ENCODE assay signal across 8 cellular contexts in genomic region chr10:21675157-21675796, GRCh38.
A peak's percentile ranks its signal among the peaks of the same experiment; 100 is the strongest.
DNase-seq lines count a peak whose midpoint lies in the region; ATAC-seq and TF ChIP-seq lines count a peak whose summit lies in the region.

No MANE protein-coding gene starts in this region.

- TF ChIP-seq POLR2A in gastrocnemius medialis (IDR thresholded peaks at IDR 0.05) = no peak

- POLR2A ChIA-PET in A673 (lab: Charles Lee; ENCODE audit: low non-redundant PET) = no interaction called here

- CTCF ChIA-PET in A673 (lab: Charles Lee) = no interaction called here

- peak; percentile 92 for TF ChIP-seq CTCF in A673 (conservative IDR thresholded peaks at IDR 0.05; ENCODE audit: low read depth, low read length)
- TF ChIP-seq CTCF in GM06990 (IDR thresholded peaks at IDR 0.05; ENCODE audit: insufficient read depth, low read length, poor library complexity, severe bottlenecking) = peak; percentile 84
- TF ChIP-seq CTCF in fibroblast of villous mesenchyme (IDR thresholded peaks at IDR 0.05; ENCODE audit: insufficient read depth, low read depth, low read length) = peak; percentile 86
- TF ChIP-seq CTCF in gastrocnemius medialis (IDR thresholded peaks at IDR 0.05 in 4 of 5, conservative IDR thresholded peaks at IDR 0.05 in 1 of 5) = peak; percentile 16 to 64 (median 38)

- H3K27ac ChIP-seq in A673 (ENCODE audit: low read depth, low read length, poor library complexity, severe bottlenecking) (no peak overlapping the region), gastrocnemius medialis (no peak overlapping the region)

- in situ Hi-C loops in gastrocnemius medialis (cut with MboI; ENCODE audit: low sequenced_read_pairs in 4 of 4) = no loop called here

- no peak for ATAC-seq in gastrocnemius medialis
- no peak for ATAC-seq in GM18511 (IDR thresholded peaks at IDR 0.05; ENCODE audit: unreplicated experiment)
- no peak for ATAC-seq in HG03135 (IDR thresholded peaks at IDR 0.05; ENCODE audit: unreplicated experiment)

- H3K9me3 Mint-ChIP-seq in activated CD4-positive, alpha-beta T cell treated with anti-CD3 and anti-CD28 coated beads, Interleukin-2, amount 10 ng/mL, durations not matched to agents 24 days and 14 days = no peaks in the 10 kb centered on the region

- H3K27me3 ChIP-seq in A673 (replicated peaks; ENCODE audit: insufficient read depth, low read depth, low read length, poor library complexity) = no peaks in the 10 kb centered on the region
- H3K27me3 ChIP-seq in GM06990 (replicated peaks; ENCODE audit: control insufficient read depth, insufficient read depth, low read length) = no peaks in the 10 kb centered on the region
- H3K27me3 ChIP-seq in gastrocnemius medialis = no peaks in the 10 kb centered on the region

- BruUV-seq in A673 (replicated peaks; lab: Mats Ljungman, UMichigan) = no TSS peak

- H3K4me3 ChIP-seq in A673 (ENCODE audit: low read depth, low read length, poor library complexity, severe bottlenecking) (no peak overlapping the region), GM06990 (replicated peaks; ENCODE audit: low read depth, low read length) (no peak overlapping the region), fibroblast of villous mesenchyme (ENCODE audit: low read depth, low read length) (no peak overlapping the region), gastrocnemius medialis (no peak overlapping the region)

- H3K9me3 ChIP-seq in A673 (ENCODE audit: low read depth, low read length, poor library complexity, severe bottlenecking) (no peaks in the 10 kb centered on the region), gastrocnemius medialis (no peaks in the 10 kb centered on the region)

- H3K4me1 ChIP-seq in A673 (ENCODE audit: insufficient read depth, low read length, poor library complexity, severe bottlenecking) (no peaks in the 10 kb centered on the region), gastrocnemius medialis (peaks cover 0 to 13% of the 10 kb centered on the region in 2 donors)

- intact Hi-C loops in A673 (cut with micrococcal nuclease; ENCODE audit: unreplicated experiment) (no loop called here), gastrocnemius medialis (cut with DNase I; ENCODE audit: low total_unique reads) (no loop called here)
- intact Hi-C loops in activated CD4-positive, alpha-beta T cell treated with anti-CD3 and anti-CD28 coated beads, Interleukin-2, amount 10 ng/mL, durations not matched to agents 24 days and 14 days (cut with micrococcal nuclease) = no loop called here

- no peak overlapping the region for H3K4me3 Mint-ChIP-seq in activated CD4-positive, alpha-beta T cell treated with anti-CD3 and anti-CD28 coated beads, Interleukin-2, amount 10 ng/mL, durations not matched to agents 24 days and 14 days

- H3K36me3 ChIP-seq in A673 (ENCODE audit: insufficient read depth, low read length, poor library complexity, severe bottlenecking) = peaks cover 9% of the 10 kb centered on the region
- no peaks in the 10 kb centered on the region; the same call in none of the 2 replicates for H3K36me3 ChIP-seq in GM06990 (ENCODE audit: control insufficient read depth, insufficient read depth, low read length)
- peaks cover 0 to 5% of the 10 kb centered on the region in 2 donors for H3K36me3 ChIP-seq in gastrocnemius medialis

- H3K4me1 Mint-ChIP-seq in activated CD4-positive, alpha-beta T cell treated with anti-CD3 and anti-CD28 coated beads, Interleukin-2, amount 10 ng/mL, durations not matched to agents 24 days and 14 days = peaks cover 4% of the 10 kb centered on the region

- no peaks in the 10 kb centered on the region for H3K27me3 Mint-ChIP-seq in activated CD4-positive, alpha-beta T cell treated with anti-CD3 and anti-CD28 coated beads, Interleukin-2, amount 10 ng/mL, durations not matched to agents 24 days and 14 days

- H3K36me3 Mint-ChIP-seq in activated CD4-positive, alpha-beta T cell treated with anti-CD3 and anti-CD28 coated beads, Interleukin-2, amount 10 ng/mL, durations not matched to agents 24 days and 14 days (ENCODE audit: low read depth) = peaks cover 19% of the 10 kb centered on the region

- DNase-seq in A673 (ENCODE audit: low spot score) (peak; percentile 73), GM06990 (ENCODE audit: extremely low read depth, insufficient read length) (no peak), LoVo (ENCODE audit: low spot score) (peak; percentile 21), fibroblast of villous mesenchyme (ENCODE audit: low read depth) (peak; percentile 36), gastrocnemius medialis (no peak)
- DNase-seq in activated CD4-positive, alpha-beta T cell treated with anti-CD3 and anti-CD28 coated beads, Interleukin-2, amount 10 ng/mL, durations not matched to agents 24 days and 14 days = peak; percentile 76

- no peak overlapping the region for H3K27ac Mint-ChIP-seq in activated CD4-positive, alpha-beta T cell treated with anti-CD3 and anti-CD28 coated beads, Interleukin-2, amount 10 ng/mL, durations not matched to agents 24 days and 14 days

Comparison
In these comparisons a context has a peak if more than half of its experiments do, and no peak if none do; other contexts are left out.
1. DNase-seq: peak in A673 (single experiment), LoVo (single experiment), activated CD4-positive, alpha-beta T cell treated with anti-CD3 and anti-CD28 coated beads, Interleukin-2, amount 10 ng/mL, durations not matched to agents 24 days and 14 days (single experiment) and fibroblast of villous mesenchyme (single experiment); none in GM06990 (single experiment) and gastrocnemius medialis (0 of 2).
2. CTCF ChIP-seq: peak in every context shown above with its lines; median percentile 92 in A673; 86 in fibroblast of villous mesenchyme; 84 in GM06990; 38 in gastrocnemius medialis.